In the genomic region with DNA sequence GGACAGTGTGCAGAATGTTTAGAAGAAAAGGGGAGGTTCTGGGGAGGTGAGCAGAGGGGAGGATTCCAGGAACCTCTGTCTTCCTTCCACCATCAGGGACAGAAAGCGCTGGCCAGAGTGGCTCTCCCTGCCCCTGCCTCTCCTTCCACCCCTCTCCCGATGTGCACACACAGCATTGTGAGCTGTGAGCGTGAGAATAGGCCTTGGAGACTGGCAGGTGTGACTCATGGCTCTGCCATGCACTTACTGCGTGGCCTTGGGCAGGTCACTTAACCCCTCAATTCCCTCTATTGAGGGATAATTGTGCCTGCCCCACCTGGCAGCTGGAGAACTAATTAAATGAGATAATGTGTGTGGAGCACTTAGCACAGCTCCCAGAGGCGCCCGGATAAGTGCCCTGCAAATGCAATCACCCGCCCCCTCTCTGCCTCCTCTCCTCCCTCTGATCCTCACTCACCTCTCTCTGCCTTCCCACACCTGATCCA, we compare ENCODE assay signal across 1 cellular context.
A peak's percentile ranks its signal among the peaks of the same experiment; 100 is the strongest.
TF ChIP-seq lines count a peak whose summit lies in the region.

No MANE protein-coding gene starts in this region.

TF ChIP-seq in HepG2, 621 proteins besides CTCF, POLR2A, EP300 and RAD21 (continued from another document):
- TF ChIP-seq PRDM15 (CRISPR knock-in tag; IDR thresholded peaks at IDR 0.05): no peak
- TF ChIP-seq ERF (CRISPR knock-in tag; IDR thresholded peaks at IDR 0.05): peak; percentile 70; the same call in 1 of the 2 replicates
- no peak for TF ChIP-seq ZSCAN31 (CRISPR knock-in tag; IDR thresholded peaks at IDR 0.05; ENCODE audit: low read depth)
- TF ChIP-seq ATAD3A (CRISPR knock-in tag; IDR thresholded peaks at IDR 0.05): no peak
- TF ChIP-seq ZNF292 (CRISPR knock-in tag; IDR thresholded peaks at IDR 0.05; ENCODE audit: borderline replicate concordance, low read depth): peak; percentile 74; the same call in 1 of the 2 replicates
- no peak for TF ChIP-seq YY1 (IDR thresholded peaks at IDR 0.05; ENCODE audit: insufficient read depth, insufficient replicate concordance, low read depth, low read length)
